In genomic region chr2:20013061-20013721, GRCh38 we compare ENCODE assay signal across 9 cellular contexts. TPM values are rescaled to one million over a fixed set of nuclear protein-coding genes. Genes with fewer than 3 reads are reported as not detected.
A peak's percentile ranks its signal among the peaks of the same experiment; 100 is the strongest.
DNase-seq lines count a peak whose midpoint lies in the region; ATAC-seq and TF ChIP-seq lines count a peak whose summit lies in the region.
"Had no signal": no experiment of that assay in that cellular context is flagged by ENCODE, and none has a peak within 500 bp of the region (broad histone marks: within the 10 kb centered on the region; RNA-seq: fewer than 3 reads in every experiment).

No MANE protein-coding gene starts in this region.

- H3K4me3 ChIP-seq in mesodermal cell (ENCODE audit: extremely low read depth, insufficient read depth, low read length, poor library complexity, severe bottlenecking) (peak overlapping the region; percentile 44), vagina (peak overlapping the region; percentile 52 to 70), mucosa of descending colon (no peak overlapping the region)

- no peak for DNase-seq in activated naive CD4-positive, alpha-beta T cell treated with anti-CD3 and anti-CD28 coated beads, Interleukin-2, amount 10 ng/mL, durations not matched to agents 7 days and 5 days
- DNase-seq in activated naive CD4-positive, alpha-beta T cell treated with Interleukin-2 at 50 U/mL for 16 hours = no peak
- DNase-seq in dermis blood vessel endothelial cell (peak; percentile 36), vagina (ENCODE audit: extremely low spot score in 2 of 2) (no peak), NCI-H748 (lab: John Stamatoyannopoulos, UW; ENCODE audit: unreplicated experiment) (no peak), mucosa of descending colon (no peak)
- DNase-seq in NK-92 treated with Interleukin-12 subunit alpha and Interleukin-12 subunit beta, amount 100 ng/mL, for 24 hours (lab: John Stamatoyannopoulos, UW) = no peak

- H3K36me3 Mint-ChIP-seq in activated naive CD4-positive, alpha-beta T cell treated with anti-CD3 and anti-CD28 coated beads, Interleukin-2, amount 10 ng/mL, durations not matched to agents 7 days and 5 days = no peaks in the 10 kb centered on the region
- H3K36me3 Mint-ChIP-seq: activated naive CD4-positive, alpha-beta T cell treated with anti-CD3 and anti-CD28 coated beads, Interleukin-2, amount 50 U/mL, for 72 hours had no signal

- H3K4me1 Mint-ChIP-seq in activated naive CD4-positive, alpha-beta T cell treated with anti-CD3 and anti-CD28 coated beads, Interleukin-2, amount 10 ng/mL, durations not matched to agents 7 days and 5 days = peaks cover 12% of the 10 kb centered on the region

- no peak for TF ChIP-seq POLR2A in vagina (IDR thresholded peaks at IDR 0.05)

- H3K9me3 ChIP-seq in mesodermal cell (ENCODE audit: control insufficient read depth, low read length) (no peaks in the 10 kb centered on the region), vagina (no peaks in the 10 kb centered on the region), mucosa of descending colon (no peaks in the 10 kb centered on the region)

- no peak for ATAC-seq in mucosa of descending colon

- no peak for TF ChIP-seq CTCF in vagina (IDR thresholded peaks at IDR 0.05)
- TF ChIP-seq CTCF in mucosa of descending colon (IDR thresholded peaks at IDR 0.05) = no peak

- H3K27ac ChIP-seq in mesodermal cell (ENCODE audit: low read depth, low read length, severe bottlenecking) = peak overlapping the region; percentile 72
- peak overlapping the region; percentile 65 for H3K27ac ChIP-seq in vagina

- 36 to 38% methylated on average over 13 of the region's 15 CpGs for WGBS in mesodermal cell (ENCODE audit: insufficient coverage in 2 of 2), 2 experiments

- no peaks in the 10 kb centered on the region for H3K9me3 Mint-ChIP-seq in activated naive CD4-positive, alpha-beta T cell treated with anti-CD3 and anti-CD28 coated beads, Interleukin-2, amount 10 ng/mL, durations not matched to agents 7 days and 5 days
- H3K9me3 Mint-ChIP-seq: activated naive CD4-positive, alpha-beta T cell treated with anti-CD3 and anti-CD28 coated beads, Interleukin-2, amount 50 U/mL, for 72 hours had no signal

- H3K4me1 ChIP-seq in mesodermal cell (ENCODE audit: control insufficient read depth, insufficient read depth, low read length, poor library complexity, severe bottlenecking) = peaks cover 11% of the 10 kb centered on the region
- H3K4me1 ChIP-seq in vagina = peaks cover 6% of the 10 kb centered on the region
- H3K4me1 ChIP-seq in mucosa of descending colon (ENCODE audit: low read depth) = peaks cover 9% of the 10 kb centered on the region

- peak overlapping the region; percentile 55 for H3K4me3 Mint-ChIP-seq in activated naive CD4-positive, alpha-beta T cell treated with anti-CD3 and anti-CD28 coated beads, Interleukin-2, amount 10 ng/mL, durations not matched to agents 7 days and 5 days

- intact Hi-C loops in vagina (cut with DNase I) = loop anchor here (5.0 kb wide), 1 partner anchor 79 kb away; no protein-coding TSS in a partner anchor
- intact Hi-C loops in mucosa of descending colon (cut with DNase I, micrococcal nuclease) = loop anchor here in 1 of 2 donors (5.0 kb wide), 2 partner anchors 94 to 359 kb away; no protein-coding TSS in a partner anchor

- CTCF ChIA-PET in activated naive CD4-positive, alpha-beta T cell treated with anti-CD3 and anti-CD28 coated beads, Interleukin-2, amount 10 ng/mL, durations not matched to agents 7 days and 5 days (lab: Charles Lee) = no interaction called here

- H3K36me3 ChIP-seq in mesodermal cell (ENCODE audit: control insufficient read depth, insufficient read depth, low read length) = no peaks in the 10 kb centered on the region
- no peaks in the 10 kb centered on the region for H3K36me3 ChIP-seq in vagina
- H3K36me3 ChIP-seq in mucosa of descending colon (ENCODE audit: low read depth) = no peaks in the 10 kb centered on the region

- no peak overlapping the region for H3K27ac Mint-ChIP-seq in activated naive CD4-positive, alpha-beta T cell treated with anti-CD3 and anti-CD28 coated beads, Interleukin-2, amount 10 ng/mL, durations not matched to agents 7 days and 5 days
- H3K27ac Mint-ChIP-seq: activated naive CD4-positive, alpha-beta T cell treated with anti-CD3 and anti-CD28 coated beads, Interleukin-2, amount 50 U/mL, for 72 hours had no signal

- H3K27me3 ChIP-seq in vagina = no peaks in the 10 kb centered on the region

- peaks cover 57% of the 10 kb centered on the region for H3K27me3 Mint-ChIP-seq in activated naive CD4-positive, alpha-beta T cell treated with anti-CD3 and anti-CD28 coated beads, Interleukin-2, amount 10 ng/mL, durations not matched to agents 7 days and 5 days

RNA-seq across cellular contexts. Expression of gene MATN3, which starts 0.7 kb away (rescaled TPM):
- total RNA-seq in dermis blood vessel endothelial cell = 1.2 and 1.3 TPM in 2 replicates
- polyA plus RNA-seq in mesodermal cell (2013, experiment 1 of 2) = 17.8 TPM
- polyA plus RNA-seq in mesodermal cell (2013, experiment 2 of 2) = 19.6 TPM
- total RNA-seq in vagina = 3.9 TPM
- under 1 TPM in 2 of 3 donors, not detected in 1; 0.70 to 0.89 TPM for total RNA-seq in mucosa of descending colon
- total RNA-seq: activated naive CD4-positive, alpha-beta T cell treated with anti-CD3 and anti-CD28 coated beads, Interleukin-2, amount 50 U/mL, for 72 hours had no signal

RNA-seq across cellular contexts. Expression of gene WDR35, which starts 23.3 kb away (rescaled TPM):
- total RNA-seq in dermis blood vessel endothelial cell (8.7 and 10.5 TPM in 2 replicates), vagina (8.3 TPM), mucosa of descending colon (1 to 10 TPM; 1.9 to 8.8 (median 2.7) TPM)
- polyA plus RNA-seq in mesodermal cell (2013, experiment 1 of 2) = 7.9 TPM
- polyA plus RNA-seq in mesodermal cell (2013, experiment 2 of 2) = 6.9 TPM

RNA-seq across cellular contexts. Expression of gene LAPTM4A, which starts 38.2 kb away (rescaled TPM):
- total RNA-seq in dermis blood vessel endothelial cell (79.5 and 134 TPM in 2 replicates), vagina (172 TPM), mucosa of descending colon (100 to 1,000 TPM; 160 to 210 (median 181) TPM)
- polyA plus RNA-seq in mesodermal cell (2013, experiment 1 of 2) = 287 TPM
- polyA plus RNA-seq in mesodermal cell (2013, experiment 2 of 2) = 279 TPM
